Comparison of ENCODE assay signal across 25 cellular contexts in the genomic region with DNA sequence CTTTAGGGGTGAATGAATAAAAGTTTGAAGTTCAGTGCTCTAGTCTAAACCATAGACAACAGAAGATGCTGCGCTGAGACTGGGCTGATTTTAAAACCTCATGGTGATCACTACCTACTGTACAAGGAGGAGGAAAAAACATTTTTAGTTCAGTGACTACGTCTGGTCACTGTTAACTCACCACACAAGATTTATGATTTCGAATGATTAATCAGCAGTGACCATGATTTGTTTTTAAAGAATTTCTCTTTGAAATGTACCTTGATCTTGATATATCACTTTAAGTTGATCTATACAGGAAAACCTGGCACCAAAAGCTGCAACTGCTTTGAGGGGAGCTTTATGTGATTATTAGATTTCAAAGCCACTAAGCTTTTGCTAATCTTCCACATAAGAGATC.
A peak's percentile ranks its signal among the peaks of the same experiment; 100 is the strongest.
DNase-seq lines count a peak whose midpoint lies in the region; ATAC-seq, FAIRE-seq and TF ChIP-seq lines count a peak whose summit lies in the region.
"Had no signal": no experiment of that assay in that cellular context is flagged by ENCODE, and none has a peak within 500 bp of the region (broad histone marks: within the 10 kb centered on the region; RNA-seq: fewer than 3 reads in every experiment).

No MANE protein-coding gene starts in this region.

- H3K9me3 ChIP-seq in A673 (ENCODE audit: low read depth, low read length, poor library complexity, severe bottlenecking) (no peaks in the 10 kb centered on the region), mesenchymal stem cell (ENCODE audit: control insufficient read depth, low read length) (no peaks in the 10 kb centered on the region), small intestine (ENCODE audit: control insufficient read depth, low read depth) (no peaks in the 10 kb centered on the region)
- H3K9me3 ChIP-seq: BLaER1 treated with 17β-estradiol and CSF1 and Interleukin-3, amounts not matched to agents 10 nM and 100 nM; Caco-2; gastrocnemius medialis; MG63; right atrium auricular region; upper lobe of left lung had no signal

- no TSS peak for BruUV-seq in A673 (replicated peaks; lab: Mats Ljungman, UMichigan)

- ATAC-seq in GM19035 (IDR thresholded peaks at IDR 0.05; ENCODE audit: unreplicated experiment) (no peak), HG02840 (IDR thresholded peaks at IDR 0.05; ENCODE audit: low FRiP score, unreplicated experiment) (no peak)
- ATAC-seq: activated CD8-positive, alpha-beta memory T cell treated with anti-CD3 and anti-CD28 coated beads, Interleukin-2, amount 10 ng/mL, durations not matched to agents 7 days and 5 days had no signal

- H3K27me3 ChIP-seq in A673 (replicated peaks; ENCODE audit: insufficient read depth, low read depth, low read length, poor library complexity): no peaks in the 10 kb centered on the region
- H3K27me3 ChIP-seq in bronchial epithelial cell (ENCODE audit: control insufficient read depth, insufficient read depth, low read length): no peaks in the 10 kb centered on the region
- H3K27me3 ChIP-seq in mesenchymal stem cell (ENCODE audit: control insufficient read depth in 1 of 2, insufficient read depth in 1 of 2, low read length in 2 of 2): no peaks in the 10 kb centered on the region
- no peaks in the 10 kb centered on the region for H3K27me3 ChIP-seq in small intestine (ENCODE audit: control insufficient read depth in 2 of 2, insufficient read depth in 2 of 2, low read length in 2 of 2)
- H3K27me3 ChIP-seq: BLaER1 treated with 17β-estradiol and CSF1 and Interleukin-3, amounts not matched to agents 10 nM and 100 nM; gastrocnemius medialis; MG63; right atrium auricular region; upper lobe of left lung had no signal

- DNase-seq in A673 (ENCODE audit: low spot score) (no peak), NCI-H82 (lab: John Stamatoyannopoulos, UW) (peak; percentile 80), bronchial epithelial cell (ENCODE audit: low read depth) (peak; percentile 35), mesenchymal stem cell (peak; percentile 11), GOT3 (lab: John Stamatoyannopoulos, UW) (no peak), small intestine (no peak)
- DNase-seq: ACHN; activated CD4-positive, alpha-beta T cell treated with anti-CD3 and anti-CD28 coated beads, Interleukin-2, amount 10 ng/mL, durations not matched to agents 24 days and 14 days; activated CD8-positive, alpha-beta memory T cell treated with anti-CD3 and anti-CD28 coated beads, Interleukin-2, amount 10 ng/mL, durations not matched to agents 7 days and 5 days; activated naive CD4-positive, alpha-beta T cell treated with anti-CD3 and anti-CD28 coated beads, Interleukin-2, amount 50 U/mL, for 16 hours; aorta; Caco-2; erythroblast; gastrocnemius medialis; kidney; MG63; naive B cell; NCI-H1436 treated with DMSO at 0.1 percent for 48 hours; NCI-H748 treated with DMSO at 0.1 percent for 48 hours; T-helper 2 cell; upper lobe of left lung had no signal

- H2AK5ac ChIP-seq in mesenchymal stem cell (ENCODE audit: low read length, severe bottlenecking): no peak overlapping the region

- H3K4me1 ChIP-seq in A673 (ENCODE audit: insufficient read depth, low read length, poor library complexity, severe bottlenecking) (peaks cover 21% of the 10 kb centered on the region), mesenchymal stem cell (ENCODE audit: control insufficient read depth, insufficient read depth, low read depth, low read length) (no peaks in the 10 kb centered on the region), small intestine (ENCODE audit: control insufficient read depth in 2 of 2, insufficient read depth in 1 of 2, low read depth in 1 of 2, low read length in 1 of 2) (no peaks in the 10 kb centered on the region)
- H3K4me1 ChIP-seq: BLaER1 treated with 17β-estradiol and CSF1 and Interleukin-3, amounts not matched to agents 10 nM and 100 nM; Caco-2; gastrocnemius medialis; right atrium auricular region; upper lobe of left lung had no signal

- H3K9ac ChIP-seq in mesenchymal stem cell (ENCODE audit: low read length): peak overlapping the region; percentile 70
- H3K9ac ChIP-seq: BLaER1 treated with 17β-estradiol and CSF1 and Interleukin-3, amounts not matched to agents 10 nM and 100 nM had no signal

- FAIRE-seq in bronchial epithelial cell (lab: Jason Lieb, UNC) (peak; percentile 58), small intestine (lab: Jason Lieb, UNC) (no peak)
- FAIRE-seq: kidney had no signal

- H2BK5ac ChIP-seq in mesenchymal stem cell (ENCODE audit: low read depth, low read length, poor library complexity, severe bottlenecking): no peak overlapping the region

- no peak for TF ChIP-seq CTCF in A673 (conservative IDR thresholded peaks at IDR 0.05; ENCODE audit: low read depth, low read length)
- no peak for TF ChIP-seq CTCF in bronchial epithelial cell (IDR thresholded peaks at IDR 0.05; ENCODE audit: insufficient read depth, low read length, severe bottlenecking)

- no peak overlapping the region for H2BK12ac ChIP-seq in mesenchymal stem cell (ENCODE audit: low read length in 2 of 2)

- H2BK15ac ChIP-seq in mesenchymal stem cell (ENCODE audit: low read depth, poor library complexity, severe bottlenecking): no peak overlapping the region

- H4K8ac ChIP-seq in mesenchymal stem cell (ENCODE audit: low read length): no peak overlapping the region

- H3K79me1 ChIP-seq in mesenchymal stem cell (replicated peaks; ENCODE audit: low read length, poor library complexity, severe bottlenecking): no peaks in the 10 kb centered on the region

- POLR2A ChIA-PET in A673 (lab: Charles Lee; ENCODE audit: low non-redundant PET): interaction anchor here (0.7 kb wide), 1 partner anchor 99 kb away, joined by 3 read pairs; no protein-coding TSS in a partner anchor

- H2BK120ac ChIP-seq in mesenchymal stem cell (ENCODE audit: low read depth, low read length): no peak overlapping the region

- H3K4ac ChIP-seq in mesenchymal stem cell (ENCODE audit: low read depth in 1 of 2, low read length in 2 of 2): no peak overlapping the region

- H3K14ac ChIP-seq in mesenchymal stem cell (ENCODE audit: low read length in 2 of 2): no peak overlapping the region

- H3K4me3 ChIP-seq in A673 (ENCODE audit: low read depth, low read length, poor library complexity, severe bottlenecking) (no peak overlapping the region), bronchial epithelial cell (ENCODE audit: low read depth, low read length) (no peak overlapping the region), mesenchymal stem cell (ENCODE audit: insufficient read depth in 1 of 2, low read depth in 1 of 2, low read length in 2 of 2) (no peak overlapping the region), small intestine (ENCODE audit: low read depth in 1 of 2, low read length in 2 of 2) (no peak overlapping the region)
- H3K4me3 ChIP-seq: BLaER1 treated with 17β-estradiol and CSF1 and Interleukin-3, amounts not matched to agents 10 nM and 100 nM; gastrocnemius medialis; MG63; right atrium auricular region; upper lobe of left lung had no signal

- H3K4me2 ChIP-seq in mesenchymal stem cell (ENCODE audit: low read length, poor library complexity, severe bottlenecking): no peak overlapping the region
- H3K4me2 ChIP-seq: BLaER1 treated with 17β-estradiol and CSF1 and Interleukin-3, amounts not matched to agents 10 nM and 100 nM had no signal

- peak overlapping the region; percentile 57 for H3K27ac ChIP-seq in A673 (ENCODE audit: low read depth, low read length, poor library complexity, severe bottlenecking)
- no peak overlapping the region for H3K27ac ChIP-seq in mesenchymal stem cell (ENCODE audit: low read length, poor library complexity, severe bottlenecking)
- H3K27ac ChIP-seq in small intestine (ENCODE audit: low read depth in 1 of 2, low read length in 1 of 2): no peak overlapping the region
- H3K27ac ChIP-seq: BLaER1 treated with 17β-estradiol and CSF1 and Interleukin-3, amounts not matched to agents 10 nM and 100 nM; gastrocnemius medialis; right atrium auricular region; upper lobe of left lung had no signal

- no peak overlapping the region for H3K23ac ChIP-seq in mesenchymal stem cell (ENCODE audit: low read length in 2 of 2)

- no peak overlapping the region for H4K91ac ChIP-seq in mesenchymal stem cell (ENCODE audit: low read length)

- WGBS in mesenchymal stem cell: 100% methylated on average over 1 of the region's 3 CpGs
- 57 to 76% (median 69%) methylated on average over 3 of the region's 3 CpGs for WGBS in small intestine, 3 donors

- no peaks in the 10 kb centered on the region for H3K36me3 ChIP-seq in A673 (ENCODE audit: insufficient read depth, low read length, poor library complexity, severe bottlenecking)
- H3K36me3 ChIP-seq in bronchial epithelial cell (ENCODE audit: control insufficient read depth, insufficient read depth, low read length): no peaks in the 10 kb centered on the region
- no peaks in the 10 kb centered on the region for H3K36me3 ChIP-seq in mesenchymal stem cell (ENCODE audit: control insufficient read depth in 1 of 2, insufficient read depth in 2 of 2, low read depth in 1 of 2, low read length in 2 of 2)
- no peaks in the 10 kb centered on the region for H3K36me3 ChIP-seq in small intestine (ENCODE audit: control insufficient read depth in 2 of 2, insufficient read depth in 2 of 2, low read length in 2 of 2)
- H3K36me3 ChIP-seq: BLaER1 treated with 17β-estradiol and CSF1 and Interleukin-3, amounts not matched to agents 10 nM and 100 nM; gastrocnemius medialis; MG63; right atrium auricular region; upper lobe of left lung had no signal

- H3K18ac ChIP-seq in mesenchymal stem cell (ENCODE audit: low read depth in 1 of 2, low read length in 2 of 2): no peak overlapping the region

- no peak overlapping the region for H2AFZ ChIP-seq in mesenchymal stem cell (ENCODE audit: low read depth, low read length)

- CTCF ChIA-PET in A673 (lab: Charles Lee): no interaction called here

- intact Hi-C loops in A673 (cut with micrococcal nuclease; ENCODE audit: unreplicated experiment): no loop called here

Comparison
In these comparisons a context has a peak if more than half of its experiments do, and no peak if none do; other contexts are left out.
1. DNase-seq: peak in NCI-H82 (single experiment), bronchial epithelial cell (single experiment) and mesenchymal stem cell (single experiment); none in A673 (single experiment), GOT3 (single experiment) and small intestine (single experiment).